In genomic region chr5:39699164-39699563, GRCh38 we compare ENCODE assay signal across 22 cellular contexts.
"Had no signal": no experiment of that assay in that cellular context is flagged by ENCODE, and none has a peak within 500 bp of the region (broad histone marks: within the 10 kb centered on the region; RNA-seq: fewer than 3 reads in every experiment).

No MANE protein-coding gene starts in this region.

- DNase-seq: activated CD4-positive, alpha-beta T cell treated with anti-CD3 and anti-CD28 coated beads, Interleukin-2, amount 50 U/mL, for 4 hours; activated gamma-delta T cell treated with Interleukin-2 at 50 U/mL for 16 hours; activated T-cell treated with anti-CD3 and anti-CD28 coated beads for 4 hours; amniotic stem cell; body of pancreas; effector memory CD8-positive, alpha-beta T cell; foreskin melanocyte; glutamatergic neuron; hypothalamus; kidney; midbrain; nephron progenitor cell; occipital lobe; retina had no signal

- H3K9me3 Mint-ChIP-seq: activated naive CD4-positive, alpha-beta T cell treated with anti-CD3 and anti-CD28 coated beads, Interleukin-2, amount 50 U/mL, for 72 hours; activated T-helper 1 cell treated with anti-CD3 and anti-CD28 coated beads, Interleukin-12 subunit alpha, Interleukin-12 subunit beta, Interleukin-2, Interleukin-4 antibody, amounts not matched to agents 30 ng/mL and 10 ng/mL and 1 ng/mL, durations not matched to agents 14 hours and 24 hours and 36 hours; effector memory CD8-positive, alpha-beta T cell; nephron progenitor cell; stimulated activated naive CD8-positive, alpha-beta T cell treated with anti-CD3 and anti-CD28 coated beads, Interleukin-15, Interleukin-2, amounts not matched to agents 100 ng/mL and 50 ng/mL, for 24 hours had no signal

- H3K27me3 ChIP-seq: body of pancreas, tibial nerve, vagina had no signal

- H3K4me1 ChIP-seq: body of pancreas, tibial nerve, vagina had no signal

- ATAC-seq: activated naive CD4-positive, alpha-beta T cell treated with anti-CD3 and anti-CD28 coated beads, Interleukin-2, amount 50 U/mL, for 72 hours; body of pancreas; effector memory CD8-positive, alpha-beta T cell; left lobe of liver had no signal

- H3K9me3 ChIP-seq: body of pancreas, tibial nerve, vagina had no signal

- H3K36me3 ChIP-seq: tibial nerve, vagina had no signal

- H3K27ac Mint-ChIP-seq: activated naive CD4-positive, alpha-beta T cell treated with anti-CD3 and anti-CD28 coated beads, Interleukin-2, amount 50 U/mL, for 72 hours; activated T-helper 1 cell treated with anti-CD3 and anti-CD28 coated beads, Interleukin-12 subunit alpha, Interleukin-12 subunit beta, Interleukin-2, Interleukin-4 antibody, amounts not matched to agents 30 ng/mL and 10 ng/mL and 1 ng/mL, durations not matched to agents 14 hours and 24 hours and 36 hours; effector memory CD8-positive, alpha-beta T cell; nephron progenitor cell; stimulated activated naive CD8-positive, alpha-beta T cell treated with anti-CD3 and anti-CD28 coated beads, Interleukin-15, Interleukin-2, amounts not matched to agents 100 ng/mL and 50 ng/mL, for 24 hours had no signal

- H3K4me1 Mint-ChIP-seq: nephron progenitor cell had no signal

- H3K36me3 Mint-ChIP-seq: activated naive CD4-positive, alpha-beta T cell treated with anti-CD3 and anti-CD28 coated beads, Interleukin-2, amount 50 U/mL, for 72 hours had no signal

- H3K4me3 ChIP-seq: body of pancreas, lung, tibial nerve, vagina had no signal

- H3K4me3 Mint-ChIP-seq: activated T-helper 1 cell treated with anti-CD3 and anti-CD28 coated beads, Interleukin-12 subunit alpha, Interleukin-12 subunit beta, Interleukin-2, Interleukin-4 antibody, amounts not matched to agents 30 ng/mL and 10 ng/mL and 1 ng/mL, durations not matched to agents 14 hours and 24 hours and 36 hours; effector memory CD8-positive, alpha-beta T cell; nephron progenitor cell; stimulated activated naive CD8-positive, alpha-beta T cell treated with anti-CD3 and anti-CD28 coated beads, Interleukin-15, Interleukin-2, amounts not matched to agents 100 ng/mL and 50 ng/mL, for 24 hours had no signal

- H3K27ac ChIP-seq: body of pancreas, epithelial cell of prostate, tibial nerve, vagina had no signal
